Comparison of ENCODE assay signal across 1 cellular context in the genomic region with DNA sequence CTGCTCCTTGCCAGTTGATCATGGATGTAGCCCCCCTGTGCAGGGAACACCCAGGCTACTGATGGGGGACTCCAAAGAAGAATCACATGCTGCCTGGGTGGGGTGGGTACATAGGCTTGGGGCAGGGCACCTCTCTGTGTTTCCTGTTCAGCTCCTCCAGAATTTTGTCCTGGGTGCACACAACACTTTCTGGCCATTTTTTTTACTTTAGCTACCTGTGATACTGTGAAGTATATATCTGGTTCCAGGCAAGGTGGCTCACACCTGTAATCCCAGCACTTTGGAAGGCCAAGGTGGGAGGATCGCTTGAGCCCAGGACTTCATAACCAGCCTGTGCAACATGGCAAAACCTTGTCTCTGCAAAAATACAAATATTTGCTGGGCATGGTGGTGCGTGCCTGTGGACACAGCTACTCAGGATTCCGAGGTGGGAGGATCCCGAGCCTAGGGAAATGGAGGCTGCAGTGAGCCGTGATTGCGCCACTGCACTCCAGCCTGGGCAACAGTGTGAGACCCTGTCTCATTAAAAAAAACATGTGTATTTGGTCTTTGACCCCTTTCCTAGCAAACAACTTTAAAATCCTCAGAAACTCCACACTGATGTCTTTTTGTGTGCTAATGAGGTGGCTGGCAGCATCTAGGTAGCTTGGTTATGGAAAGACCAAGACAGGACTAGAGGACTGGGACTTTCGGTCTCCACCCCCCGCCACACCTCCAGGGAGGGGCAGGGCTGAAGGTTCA.
A peak's percentile ranks its signal among the peaks of the same experiment; 100 is the strongest.
TF ChIP-seq lines count a peak whose summit lies in the region.

No MANE protein-coding gene starts in this region.

TF ChIP-seq in HepG2, 621 proteins besides CTCF, POLR2A, EP300 and RAD21 (continued from another document and continues in another):
- 0 out of 2 replicates have a peak, but pooled peaks have one; percentile 31 for TF ChIP-seq NR2C2 (CRISPR knock-in tag; IDR thresholded peaks at IDR 0.05; ENCODE audit: borderline replicate concordance)
- TF ChIP-seq ZNF510 (CRISPR knock-in tag; IDR thresholded peaks at IDR 0.05; ENCODE audit: low read depth): no peak
- no peak for TF ChIP-seq ATF7-NPFF (CRISPR knock-in tag; IDR thresholded peaks at IDR 0.05; ENCODE audit: low read depth)
- no peak for TF ChIP-seq SIX4 (CRISPR knock-in tag; IDR thresholded peaks at IDR 0.05)
- peak; percentile 60; the same call in 1 of the 2 replicates for TF ChIP-seq SRY (CRISPR knock-in tag; IDR thresholded peaks at IDR 0.05)
- TF ChIP-seq ZBTB3 (CRISPR knock-in tag; IDR thresholded peaks at IDR 0.05; ENCODE audit: borderline replicate concordance, low read depth): peak; percentile 96
- TF ChIP-seq, protein P1, sequence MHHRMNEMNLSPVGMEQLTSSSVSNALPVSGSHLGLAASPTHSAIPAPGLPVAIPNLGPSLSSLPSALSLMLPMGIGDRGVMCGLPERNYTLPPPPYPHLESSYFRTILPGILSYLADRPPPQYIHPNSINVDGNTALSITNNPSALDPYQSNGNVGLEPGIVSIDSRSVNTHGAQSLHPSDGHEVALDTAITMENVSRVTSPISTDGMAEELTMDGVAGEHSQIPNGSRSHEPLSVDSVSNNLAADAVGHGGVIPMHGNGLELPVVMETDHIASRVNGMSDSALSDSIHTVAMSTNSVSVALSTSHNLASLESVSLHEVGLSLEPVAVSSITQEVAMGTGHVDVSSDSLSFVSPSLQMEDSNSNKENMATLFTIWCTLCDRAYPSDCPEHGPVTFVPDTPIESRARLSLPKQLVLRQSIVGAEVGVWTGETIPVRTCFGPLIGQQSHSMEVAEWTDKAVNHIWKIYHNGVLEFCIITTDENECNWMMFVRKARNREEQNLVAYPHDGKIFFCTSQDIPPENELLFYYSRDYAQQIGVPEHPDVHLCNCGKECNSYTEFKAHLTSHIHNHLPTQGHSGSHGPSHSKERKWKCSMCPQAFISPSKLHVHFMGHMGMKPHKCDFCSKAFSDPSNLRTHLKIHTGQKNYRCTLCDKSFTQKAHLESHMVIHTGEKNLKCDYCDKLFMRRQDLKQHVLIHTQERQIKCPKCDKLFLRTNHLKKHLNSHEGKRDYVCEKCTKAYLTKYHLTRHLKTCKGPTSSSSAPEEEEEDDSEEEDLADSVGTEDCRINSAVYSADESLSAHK (CRISPR knock-in tag; IDR thresholded peaks at IDR 0.05; ENCODE audit: borderline replicate concordance): 0 out of 2 replicates have a peak, but pooled peaks have one; percentile 28
- TF ChIP-seq KMT2A (CRISPR knock-in tag; IDR thresholded peaks at IDR 0.05): no peak
- TF ChIP-seq, protein P2, sequence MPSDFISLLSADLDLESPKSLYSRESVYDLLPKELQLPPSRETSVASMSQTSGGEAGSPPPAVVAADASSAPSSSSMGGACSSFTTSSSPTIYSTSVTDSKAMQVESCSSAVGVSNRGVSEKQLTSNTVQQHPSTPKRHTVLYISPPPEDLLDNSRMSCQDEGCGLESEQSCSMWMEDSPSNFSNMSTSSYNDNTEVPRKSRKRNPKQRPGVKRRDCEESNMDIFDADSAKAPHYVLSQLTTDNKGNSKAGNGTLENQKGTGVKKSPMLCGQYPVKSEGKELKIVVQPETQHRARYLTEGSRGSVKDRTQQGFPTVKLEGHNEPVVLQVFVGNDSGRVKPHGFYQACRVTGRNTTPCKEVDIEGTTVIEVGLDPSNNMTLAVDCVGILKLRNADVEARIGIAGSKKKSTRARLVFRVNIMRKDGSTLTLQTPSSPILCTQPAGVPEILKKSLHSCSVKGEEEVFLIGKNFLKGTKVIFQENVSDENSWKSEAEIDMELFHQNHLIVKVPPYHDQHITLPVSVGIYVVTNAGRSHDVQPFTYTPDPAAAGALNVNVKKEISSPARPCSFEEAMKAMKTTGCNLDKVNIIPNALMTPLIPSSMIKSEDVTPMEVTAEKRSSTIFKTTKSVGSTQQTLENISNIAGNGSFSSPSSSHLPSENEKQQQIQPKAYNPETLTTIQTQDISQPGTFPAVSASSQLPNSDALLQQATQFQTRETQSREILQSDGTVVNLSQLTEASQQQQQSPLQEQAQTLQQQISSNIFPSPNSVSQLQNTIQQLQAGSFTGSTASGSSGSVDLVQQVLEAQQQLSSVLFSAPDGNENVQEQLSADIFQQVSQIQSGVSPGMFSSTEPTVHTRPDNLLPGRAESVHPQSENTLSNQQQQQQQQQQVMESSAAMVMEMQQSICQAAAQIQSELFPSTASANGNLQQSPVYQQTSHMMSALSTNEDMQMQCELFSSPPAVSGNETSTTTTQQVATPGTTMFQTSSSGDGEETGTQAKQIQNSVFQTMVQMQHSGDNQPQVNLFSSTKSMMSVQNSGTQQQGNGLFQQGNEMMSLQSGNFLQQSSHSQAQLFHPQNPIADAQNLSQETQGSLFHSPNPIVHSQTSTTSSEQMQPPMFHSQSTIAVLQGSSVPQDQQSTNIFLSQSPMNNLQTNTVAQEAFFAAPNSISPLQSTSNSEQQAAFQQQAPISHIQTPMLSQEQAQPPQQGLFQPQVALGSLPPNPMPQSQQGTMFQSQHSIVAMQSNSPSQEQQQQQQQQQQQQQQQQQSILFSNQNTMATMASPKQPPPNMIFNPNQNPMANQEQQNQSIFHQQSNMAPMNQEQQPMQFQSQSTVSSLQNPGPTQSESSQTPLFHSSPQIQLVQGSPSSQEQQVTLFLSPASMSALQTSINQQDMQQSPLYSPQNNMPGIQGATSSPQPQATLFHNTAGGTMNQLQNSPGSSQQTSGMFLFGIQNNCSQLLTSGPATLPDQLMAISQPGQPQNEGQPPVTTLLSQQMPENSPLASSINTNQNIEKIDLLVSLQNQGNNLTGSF (CRISPR knock-in tag; IDR thresholded peaks at IDR 0.05): peak; percentile 49; the same call in 1 of the 2 replicates
- TF ChIP-seq, protein P3, sequence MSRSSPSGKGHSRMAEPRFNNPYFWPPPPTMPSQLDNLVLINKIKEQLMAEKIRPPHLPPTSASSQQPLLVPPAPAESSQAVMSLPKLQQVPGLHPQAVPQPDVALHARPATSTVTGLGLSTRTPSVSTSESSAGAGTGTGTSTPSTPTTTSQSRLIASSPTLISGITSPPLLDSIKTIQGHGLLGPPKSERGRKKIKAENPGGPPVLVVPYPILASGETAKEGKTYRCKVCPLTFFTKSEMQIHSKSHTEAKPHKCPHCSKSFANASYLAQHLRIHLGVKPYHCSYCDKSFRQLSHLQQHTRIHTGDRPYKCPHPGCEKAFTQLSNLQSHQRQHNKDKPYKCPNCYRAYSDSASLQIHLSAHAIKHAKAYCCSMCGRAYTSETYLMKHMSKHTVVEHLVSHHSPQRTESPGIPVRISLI (CRISPR knock-in tag; IDR thresholded peaks at IDR 0.05; ENCODE audit: borderline replicate concordance): peak; percentile 99
- TF ChIP-seq, protein P4, sequence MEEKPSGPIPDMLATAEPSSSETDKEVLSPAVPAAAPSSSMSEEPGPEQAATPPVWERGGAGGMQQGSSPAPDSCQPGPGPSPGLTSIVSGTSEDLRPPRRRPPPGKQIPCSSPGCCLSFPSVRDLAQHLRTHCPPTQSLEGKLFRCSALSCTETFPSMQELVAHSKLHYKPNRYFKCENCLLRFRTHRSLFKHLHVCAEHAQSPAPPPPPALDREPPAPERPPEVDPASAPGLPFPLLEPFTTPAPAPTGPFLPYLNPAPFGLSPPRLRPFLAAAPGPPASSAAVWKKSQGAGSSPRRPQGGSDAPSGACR (CRISPR knock-in tag; IDR thresholded peaks at IDR 0.05): no peak
- TF ChIP-seq HES4 (CRISPR knock-in tag; IDR thresholded peaks at IDR 0.05; ENCODE audit: borderline replicate concordance): no peak
- no peak for TF ChIP-seq ZNF282 (IDR thresholded peaks at IDR 0.05; ENCODE audit: partially characterized antibody)
- no peak for TF ChIP-seq TBP (CRISPR knock-in tag; IDR thresholded peaks at IDR 0.05)
- peak; percentile 77; the same call in 1 of the 2 replicates for TF ChIP-seq FOXJ3 (CRISPR knock-in tag; IDR thresholded peaks at IDR 0.05; ENCODE audit: borderline replicate concordance)
- TF ChIP-seq REXO4 (CRISPR knock-in tag; IDR thresholded peaks at IDR 0.05; ENCODE audit: borderline replicate concordance): no peak
- peak; percentile 66; the same call in 1 of the 2 replicates for TF ChIP-seq ZNF160 (CRISPR knock-in tag; IDR thresholded peaks at IDR 0.05)
- no peak for TF ChIP-seq IKZF4 (CRISPR knock-in tag; IDR thresholded peaks at IDR 0.05; ENCODE audit: borderline replicate concordance, low read depth, not compliant biosample characterization)
- TF ChIP-seq GATAD1 (CRISPR knock-in tag; IDR thresholded peaks at IDR 0.05): peak; percentile 61; the same call in 1 of the 2 replicates
- peak; percentile 78 for TF ChIP-seq ZNF670 (CRISPR knock-in tag; IDR thresholded peaks at IDR 0.05; ENCODE audit: borderline replicate concordance)
- no peak for TF ChIP-seq PCBP1 (IDR thresholded peaks at IDR 0.05; ENCODE audit: borderline replicate concordance, low read depth, low read length)
- TF ChIP-seq KLF16 (CRISPR knock-in tag; IDR thresholded peaks at IDR 0.05): peak in 1 of 2 experiments; percentile 65; a peak in 1 of 4 replicates
- TF ChIP-seq ZBTB1 (CRISPR knock-in tag; IDR thresholded peaks at IDR 0.05; ENCODE audit: borderline replicate concordance): 0 out of 2 replicates have a peak, but pooled peaks have one; percentile 37
- TF ChIP-seq ZNF501 (CRISPR knock-in tag; IDR thresholded peaks at IDR 0.05): peak; percentile 78; the same call in 1 of the 2 replicates
- TF ChIP-seq, protein P5, sequence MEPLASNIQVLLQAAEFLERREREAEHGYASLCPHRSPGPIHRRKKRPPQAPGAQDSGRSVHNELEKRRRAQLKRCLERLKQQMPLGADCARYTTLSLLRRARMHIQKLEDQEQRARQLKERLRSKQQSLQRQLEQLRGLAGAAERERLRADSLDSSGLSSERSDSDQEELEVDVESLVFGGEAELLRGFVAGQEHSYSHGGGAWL (CRISPR knock-in tag; IDR thresholded peaks at IDR 0.05): peak; percentile 16; the same call in 1 of the 2 replicates
- no peak for TF ChIP-seq ZNF75D (CRISPR knock-in tag; IDR thresholded peaks at IDR 0.05; ENCODE audit: borderline replicate concordance)
- TF ChIP-seq, protein P6, sequence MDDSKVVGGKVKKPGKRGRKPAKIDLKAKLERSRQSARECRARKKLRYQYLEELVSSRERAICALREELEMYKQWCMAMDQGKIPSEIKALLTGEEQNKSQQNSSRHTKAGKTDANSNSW (CRISPR knock-in tag; IDR thresholded peaks at IDR 0.05; ENCODE audit: borderline replicate concordance): 0 out of 2 replicates have a peak, but pooled peaks have one; percentile 19
- TF ChIP-seq RBFOX2 (IDR thresholded peaks at IDR 0.05; ENCODE audit: low read depth, low read length): no peak
- TF ChIP-seq, protein P7, sequence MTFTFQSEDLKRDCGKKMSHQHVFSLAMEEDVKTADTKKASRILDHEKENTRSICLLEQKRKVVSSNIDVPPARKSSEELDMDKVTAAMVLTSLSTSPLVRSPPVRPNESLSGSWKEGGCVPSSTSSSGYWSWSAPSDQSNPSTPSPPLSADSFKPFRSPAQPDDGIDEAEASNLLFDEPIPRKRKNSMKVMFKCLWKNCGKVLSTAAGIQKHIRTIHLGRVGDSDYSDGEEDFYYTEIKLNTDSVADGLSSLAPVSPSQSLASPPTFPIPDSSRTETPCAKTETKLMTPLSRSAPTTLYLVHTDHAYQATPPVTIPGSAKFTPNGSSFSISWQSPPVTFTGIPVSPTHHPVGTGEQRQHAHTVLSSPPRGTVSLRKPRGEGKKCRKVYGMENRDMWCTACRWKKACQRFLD (CRISPR knock-in tag; IDR thresholded peaks at IDR 0.05; ENCODE audit: borderline replicate concordance): no peak
- peak; percentile 50; the same call in 1 of the 2 replicates for TF ChIP-seq ZBTB21 (CRISPR knock-in tag; IDR thresholded peaks at IDR 0.05)
- TF ChIP-seq, protein P8, sequence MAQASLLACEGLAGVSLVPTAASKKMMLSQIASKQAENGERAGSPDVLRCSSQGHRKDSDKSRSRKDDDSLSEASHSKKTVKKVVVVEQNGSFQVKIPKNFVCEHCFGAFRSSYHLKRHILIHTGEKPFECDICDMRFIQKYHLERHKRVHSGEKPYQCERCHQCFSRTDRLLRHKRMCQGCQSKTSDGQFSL (CRISPR knock-in tag; IDR thresholded peaks at IDR 0.05): no peak
- no peak for TF ChIP-seq PCBP2 (optimal IDR thresholded peaks at IDR 0.05; ENCODE audit: low read depth, low read length, poor library complexity, severe bottlenecking)
- TF ChIP-seq, protein P9, sequence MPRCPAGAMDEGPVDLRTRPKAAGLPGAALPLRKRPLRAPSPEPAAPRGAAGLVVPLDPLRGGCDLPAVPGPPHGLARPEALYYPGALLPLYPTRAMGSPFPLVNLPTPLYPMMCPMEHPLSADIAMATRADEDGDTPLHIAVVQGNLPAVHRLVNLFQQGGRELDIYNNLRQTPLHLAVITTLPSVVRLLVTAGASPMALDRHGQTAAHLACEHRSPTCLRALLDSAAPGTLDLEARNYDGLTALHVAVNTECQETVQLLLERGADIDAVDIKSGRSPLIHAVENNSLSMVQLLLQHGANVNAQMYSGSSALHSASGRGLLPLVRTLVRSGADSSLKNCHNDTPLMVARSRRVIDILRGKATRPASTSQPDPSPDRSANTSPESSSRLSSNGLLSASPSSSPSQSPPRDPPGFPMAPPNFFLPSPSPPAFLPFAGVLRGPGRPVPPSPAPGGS (CRISPR knock-in tag; IDR thresholded peaks at IDR 0.05): no peak
- TF ChIP-seq BRCA1 (CRISPR knock-in tag; IDR thresholded peaks at IDR 0.05): no peak
- no peak for TF ChIP-seq CC2D1A (CRISPR knock-in tag; IDR thresholded peaks at IDR 0.05)
- TF ChIP-seq KLF12 (CRISPR knock-in tag; IDR thresholded peaks at IDR 0.05; ENCODE audit: borderline replicate concordance): peak; percentile 63; the same call in 1 of the 2 replicates
- no peak for TF ChIP-seq ZNF17 (CRISPR knock-in tag; IDR thresholded peaks at IDR 0.05)
- TF ChIP-seq PLRG1 (conservative IDR thresholded peaks at IDR 0.05): no peak
- TF ChIP-seq YEATS2 (CRISPR knock-in tag; IDR thresholded peaks at IDR 0.05; ENCODE audit: borderline replicate concordance): peak; percentile 53; the same call in 1 of the 2 replicates
- no peak; the same call in 1 of the 2 replicates for TF ChIP-seq RXRA (CRISPR knock-in tag; IDR thresholded peaks at IDR 0.05)
- no peak for TF ChIP-seq ZNF674 (CRISPR knock-in tag; IDR thresholded peaks at IDR 0.05; ENCODE audit: low read depth)
- 0 out of 2 replicates have a peak, but pooled peaks have one; percentile 28 for TF ChIP-seq ZNF552 (CRISPR knock-in tag; IDR thresholded peaks at IDR 0.05; ENCODE audit: borderline replicate concordance)
- TF ChIP-seq, protein P10, sequence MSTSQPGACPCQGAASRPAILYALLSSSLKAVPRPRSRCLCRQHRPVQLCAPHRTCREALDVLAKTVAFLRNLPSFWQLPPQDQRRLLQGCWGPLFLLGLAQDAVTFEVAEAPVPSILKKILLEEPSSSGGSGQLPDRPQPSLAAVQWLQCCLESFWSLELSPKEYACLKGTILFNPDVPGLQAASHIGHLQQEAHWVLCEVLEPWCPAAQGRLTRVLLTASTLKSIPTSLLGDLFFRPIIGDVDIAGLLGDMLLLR (CRISPR knock-in tag; IDR thresholded peaks at IDR 0.05): 0 out of 2 replicates have a peak, but pooled peaks have one; percentile 15
- TF ChIP-seq ZNF331 (CRISPR knock-in tag; IDR thresholded peaks at IDR 0.05): peak; percentile 75
- no peak for TF ChIP-seq ZNF879 (CRISPR knock-in tag; IDR thresholded peaks at IDR 0.05)
- TF ChIP-seq ZFP62 (CRISPR knock-in tag; IDR thresholded peaks at IDR 0.05): no peak
- TF ChIP-seq, protein P11, sequence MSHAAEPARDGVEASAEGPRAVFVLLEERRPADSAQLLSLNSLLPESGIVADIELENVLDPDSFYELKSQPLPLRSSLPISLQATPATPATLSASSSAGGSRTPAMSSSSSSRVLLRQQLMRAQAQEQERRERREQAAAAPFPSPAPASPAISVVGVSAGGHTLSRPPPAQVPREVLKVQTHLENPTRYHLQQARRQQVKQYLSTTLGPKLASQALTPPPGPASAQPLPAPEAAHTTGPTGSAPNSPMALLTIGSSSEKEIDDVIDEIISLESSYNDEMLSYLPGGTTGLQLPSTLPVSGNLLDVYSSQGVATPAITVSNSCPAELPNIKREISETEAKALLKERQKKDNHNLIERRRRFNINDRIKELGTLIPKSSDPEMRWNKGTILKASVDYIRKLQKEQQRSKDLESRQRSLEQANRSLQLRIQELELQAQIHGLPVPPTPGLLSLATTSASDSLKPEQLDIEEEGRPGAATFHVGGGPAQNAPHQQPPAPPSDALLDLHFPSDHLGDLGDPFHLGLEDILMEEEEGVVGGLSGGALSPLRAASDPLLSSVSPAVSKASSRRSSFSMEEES (CRISPR knock-in tag; IDR thresholded peaks at IDR 0.05): peak; percentile 73
